Comparison of ENCODE assay signal across 8 cellular contexts in genomic region chr7:37032258-37032601, GRCh38.
DNase-seq lines count a peak whose midpoint lies in the region; ATAC-seq and TF ChIP-seq lines count a peak whose summit lies in the region.
"Had no signal": no experiment of that assay in that cellular context is flagged by ENCODE, and none has a peak within 500 bp of the region (broad histone marks: within the 10 kb centered on the region; RNA-seq: fewer than 3 reads in every experiment).

No MANE protein-coding gene starts in this region.

- H3K9me3 ChIP-seq in Panc1 (ENCODE audit: control insufficient read depth, insufficient read depth, low read depth, low read length) (peaks cover 58% of the 10 kb centered on the region; the same call in 1 of the 2 replicates), lung (ENCODE audit: control insufficient read depth in 2 of 2, insufficient read depth in 1 of 2, low read length in 1 of 2) (no peaks in the 10 kb centered on the region), suprapubic skin (no peaks in the 10 kb centered on the region)

- H3K4me3 ChIP-seq in Panc1 (ENCODE audit: low read depth in 2 of 2, low read length in 2 of 2) (0 out of 4 replicates have a peak overlapping the region, but pooled peaks of 1 of the 2 experiments have one; percentile 3), lung (no peak overlapping the region), suprapubic skin (no peak overlapping the region)

- no peak for TF ChIP-seq POLR2A in suprapubic skin (IDR thresholded peaks at IDR 0.05)

- no peak for TF ChIP-seq CTCF in Panc1 (IDR thresholded peaks at IDR 0.05)
- TF ChIP-seq CTCF in MCF 10A (IDR thresholded peaks at IDR 0.05; ENCODE audit: unreplicated experiment) = no peak
- TF ChIP-seq CTCF in lung (IDR thresholded peaks at IDR 0.05; ENCODE audit: control extremely low read depth, extremely low read depth) = no peak
- no peak for TF ChIP-seq CTCF in suprapubic skin (IDR thresholded peaks at IDR 0.05)

- H3K27ac ChIP-seq in Panc1 (ENCODE audit: low read length) = peak overlapping the region; percentile 78
- peak overlapping the region; percentile 72 to 81 for H3K27ac ChIP-seq in lung (ENCODE audit: low read depth in 1 of 2, low read length in 1 of 2)
- H3K27ac ChIP-seq in suprapubic skin = peak overlapping the region; percentile 27

- intact Hi-C loops in Panc1 (cut with micrococcal nuclease; ENCODE audit: unreplicated experiment) (no loop called here), MCF 10A (cut with micrococcal nuclease) (no loop called here)

- H3K4me1 ChIP-seq in Panc1 (ENCODE audit: control insufficient read depth, insufficient read depth, low read length) = peaks cover 14% of the 10 kb centered on the region
- peaks cover 6 to 19% of the 10 kb centered on the region in 2 donors for H3K4me1 ChIP-seq in lung (ENCODE audit: control insufficient read depth in 2 of 2, insufficient read depth in 2 of 2, low read length in 2 of 2)
- H3K4me1 ChIP-seq in suprapubic skin = peaks cover 19% of the 10 kb centered on the region

- in situ Hi-C loops in Panc1 (cut with HindIII; ENCODE audit: low pct_unique_long_range_greater_than_20kb, low sequenced_read_pairs) = no loop called here

- 93 to 95% methylated on average over 4 of the region's 4 CpGs for WGBS in lung, 2 donors
- WGBS in suprapubic skin = 89% methylated on average over 4 of the region's 4 CpGs

- DNase-seq in Panc1 (ENCODE audit: low read depth, low spot score) = no peak
- no peak for DNase-seq in MCF 10A (ENCODE audit: unreplicated experiment)
- no peak for DNase-seq in lung (ENCODE audit: low spot score)
- DNase-seq in suprapubic skin (ENCODE audit: low spot score in 2 of 2) = no peak
- DNase-seq in NCI-H2029 (lab: John Stamatoyannopoulos, UW) = no peak
- no peak for DNase-seq in HEK293T (ENCODE audit: extremely low spot score)
- DNase-seq: Karpas-422 had no signal

- BruUV-seq in Panc1 (replicated peaks; lab: Mats Ljungman, UMichigan) (no TSS peak), MCF 10A (replicated peaks; lab: Mats Ljungman, UMichigan) (no TSS peak)

- POLR2A ChIA-PET in Panc1 (lab: Charles Lee) = no interaction called here
- POLR2A ChIA-PET in MCF 10A (lab: Yijun Ruan, JAX) = no interaction called here
- POLR2A ChIA-PET in HEK293T (lab: Yijun Ruan, JAX) = no interaction called here

- CTCF ChIA-PET in Panc1 (lab: Charles Lee) = no interaction called here
- CTCF ChIA-PET in MCF 10A (lab: Yijun Ruan, JAX) = no interaction called here
- CTCF ChIA-PET in HEK293T (lab: Yijun Ruan, JAX) = no interaction called here

- H3K4me3 Mint-ChIP-seq in MCF 10A (ENCODE audit: unreplicated experiment) = no peak overlapping the region

- ATAC-seq in Panc1 (peak; percentile 75), lung (ENCODE audit: insufficient read depth, low FRiP score) (peak; percentile 8), HG03159 (IDR thresholded peaks at IDR 0.05; ENCODE audit: unreplicated experiment) (no peak)

- H3K4me1 Mint-ChIP-seq in MCF 10A (ENCODE audit: insufficient read depth, unreplicated experiment) = peaks cover 22% of the 10 kb centered on the region

- no peaks in the 10 kb centered on the region for H3K36me3 Mint-ChIP-seq in MCF 10A (ENCODE audit: insufficient read depth, unreplicated experiment)

- no peaks in the 10 kb centered on the region for H3K36me3 ChIP-seq in Panc1 (ENCODE audit: control insufficient read depth, insufficient read depth, low read length)
- H3K36me3 ChIP-seq in lung (ENCODE audit: control insufficient read depth in 2 of 2, insufficient read depth in 2 of 2, low read length in 2 of 2) = no peaks in the 10 kb centered on the region
- H3K36me3 ChIP-seq in suprapubic skin = no peaks in the 10 kb centered on the region

- H3K9me3 Mint-ChIP-seq in MCF 10A (ENCODE audit: unreplicated experiment) = peaks cover 7% of the 10 kb centered on the region

- H3K27ac Mint-ChIP-seq in MCF 10A (ENCODE audit: low read depth, unreplicated experiment) = peak overlapping the region; percentile 59

- H3K27me3 Mint-ChIP-seq in MCF 10A (ENCODE audit: insufficient read depth, unreplicated experiment) = no peaks in the 10 kb centered on the region

- no peaks in the 10 kb centered on the region for H3K27me3 ChIP-seq in Panc1 (ENCODE audit: control insufficient read depth, insufficient read depth, low read length)
- H3K27me3 ChIP-seq in lung (ENCODE audit: control insufficient read depth, insufficient read depth) = no peaks in the 10 kb centered on the region
- no peaks in the 10 kb centered on the region for H3K27me3 ChIP-seq in suprapubic skin

- TF ChIP-seq EP300 in suprapubic skin (IDR thresholded peaks at IDR 0.05) = no peak

TF ChIP-seq in HEK293T, 16 proteins besides CTCF, POLR2A, EP300 and RAD21:
- TF ChIP-seq TARDBP (IDR thresholded peaks at IDR 0.05) (no peak), FOXM1 (IDR thresholded peaks at IDR 0.05; ENCODE audit: borderline replicate concordance) (no peak), SP1 (IDR thresholded peaks at IDR 0.05) (no peak), BHLHE40 (IDR thresholded peaks at IDR 0.05; ENCODE audit: borderline replicate concordance) (no peak), L3MBTL2 (conservative IDR thresholded peaks at IDR 0.05) (no peak), CTBP1 (IDR thresholded peaks at IDR 0.05; ENCODE audit: borderline replicate concordance) (no peak), FOXA1 (IDR thresholded peaks at IDR 0.05) (no peak), HDGF (IDR thresholded peaks at IDR 0.05; ENCODE audit: borderline replicate concordance) (no peak), FOXK2 (IDR thresholded peaks at IDR 0.05) (no peak), ARNT (IDR thresholded peaks at IDR 0.05) (no peak), ZNF384 (IDR thresholded peaks at IDR 0.05) (no peak), LEF1 (IDR thresholded peaks at IDR 0.05; ENCODE audit: borderline replicate concordance) (no peak), NFRKB (IDR thresholded peaks at IDR 0.05) (no peak)
- TF ChIP-seq, protein P1, sequence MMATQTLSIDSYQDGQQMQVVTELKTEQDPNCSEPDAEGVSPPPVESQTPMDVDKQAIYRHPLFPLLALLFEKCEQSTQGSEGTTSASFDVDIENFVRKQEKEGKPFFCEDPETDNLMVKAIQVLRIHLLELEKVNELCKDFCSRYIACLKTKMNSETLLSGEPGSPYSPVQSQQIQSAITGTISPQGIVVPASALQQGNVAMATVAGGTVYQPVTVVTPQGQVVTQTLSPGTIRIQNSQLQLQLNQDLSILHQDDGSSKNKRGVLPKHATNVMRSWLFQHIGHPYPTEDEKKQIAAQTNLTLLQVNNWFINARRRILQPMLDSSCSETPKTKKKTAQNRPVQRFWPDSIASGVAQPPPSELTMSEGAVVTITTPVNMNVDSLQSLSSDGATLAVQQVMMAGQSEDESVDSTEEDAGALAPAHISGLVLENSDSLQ (IDR thresholded peaks at IDR 0.05) = no peak

Comparison
In these comparisons a context has a peak if more than half of its experiments do, and no peak if none do; other contexts are left out.
1. H3K27ac ChIP-seq: peak in every context shown above with its lines; median percentile 78 in Panc1; 76 in lung; 27 in suprapubic skin.